In the genomic region with DNA sequence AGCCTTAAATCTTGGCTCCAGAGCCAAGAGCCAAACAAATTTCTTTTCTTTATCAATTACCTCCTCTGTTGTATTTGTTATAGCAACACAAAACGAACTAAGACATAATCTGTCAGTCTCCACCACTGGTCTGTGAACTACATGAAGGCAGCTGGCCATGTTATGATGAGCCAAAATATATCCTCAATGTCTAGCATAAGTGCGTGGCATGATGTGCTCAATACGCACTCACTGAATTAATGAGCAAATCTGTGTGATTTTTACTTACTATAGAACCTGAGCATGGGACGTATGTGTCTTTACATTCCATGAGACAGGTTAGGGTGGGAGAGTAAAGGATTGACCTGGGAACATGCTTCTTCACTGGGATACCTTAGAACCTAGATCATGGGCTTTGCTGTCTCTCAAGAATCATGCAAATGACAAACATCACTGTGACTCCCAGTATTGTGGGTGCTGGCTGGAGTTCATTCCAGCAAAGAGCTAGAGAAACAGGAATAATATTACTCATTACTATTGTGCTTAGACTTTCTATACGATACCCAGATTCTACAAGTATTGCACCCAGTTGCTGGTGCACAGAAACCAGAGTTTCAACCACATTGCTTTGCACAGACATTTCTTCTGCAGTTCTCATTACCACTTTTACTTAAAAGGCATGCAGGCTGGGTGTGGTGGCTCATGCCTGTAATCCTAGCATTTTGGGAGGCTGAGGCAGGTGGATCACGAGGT, we compare ENCODE assay signal across 29 cellular contexts.
DNase-seq lines count a peak whose midpoint lies in the region; ATAC-seq and TF ChIP-seq lines count a peak whose summit lies in the region.
"Had no signal": no experiment of that assay in that cellular context is flagged by ENCODE, and none has a peak within 500 bp of the region (broad histone marks: within the 10 kb centered on the region; RNA-seq: fewer than 3 reads in every experiment).

No MANE protein-coding gene starts in this region.

- H3K4me3 ChIP-seq in Panc1 (ENCODE audit: low read depth in 2 of 2, low read length in 2 of 2) (no peak overlapping the region), epithelial cell of esophagus (ENCODE audit: low read length) (no peak overlapping the region)
- H3K4me3 ChIP-seq: A549, left lung, psoas muscle, thyroid gland had no signal

- no peaks in the 10 kb centered on the region for H3K27me3 ChIP-seq in Panc1 (ENCODE audit: control insufficient read depth, insufficient read depth, low read length)
- H3K27me3 ChIP-seq: left lung, thyroid gland had no signal

- no peaks in the 10 kb centered on the region; the same call in 1 of the 2 replicates for H3K9me3 ChIP-seq in Panc1 (ENCODE audit: control insufficient read depth, insufficient read depth, low read depth, low read length)
- H3K9me3 ChIP-seq: A549, psoas muscle, thyroid gland had no signal

- BruUV-seq in Panc1 (replicated peaks; lab: Mats Ljungman, UMichigan), result no TSS peak

- H3K4me1 Mint-ChIP-seq in stimulated activated naive CD8-positive, alpha-beta T cell treated with anti-CD3 and anti-CD28 coated beads, Interleukin-15, amount 100 ng/mL, for 72 hours, result peaks cover 53% of the 10 kb centered on the region
- H3K4me1 Mint-ChIP-seq in activated CD4-positive, alpha-beta memory T cell treated with anti-CD3 and anti-CD28 coated beads, Interleukin-2, amount 10 ng/mL, durations not matched to agents 7 days and 5 days, result peaks cover 19% of the 10 kb centered on the region

- in situ Hi-C loops in Panc1 (cut with HindIII; ENCODE audit: low pct_unique_long_range_greater_than_20kb, low sequenced_read_pairs), result no loop called here

- intact Hi-C loops in Panc1 (cut with micrococcal nuclease; ENCODE audit: unreplicated experiment), result no loop called here

- no peaks in the 10 kb centered on the region for H3K36me3 ChIP-seq in Panc1 (ENCODE audit: control insufficient read depth, insufficient read depth, low read length)
- H3K36me3 ChIP-seq: left lung, thyroid gland had no signal

- POLR2A ChIA-PET in Panc1 (lab: Charles Lee), result interaction anchor here (0.5 kb wide), 1 partner anchor 89 kb away, joined by 5 read pairs; no protein-coding TSS in a partner anchor
- POLR2A ChIA-PET in activated CD4-positive, alpha-beta memory T cell treated with anti-CD3 and anti-CD28 coated beads, Interleukin-2, amount 10 ng/mL, durations not matched to agents 7 days and 5 days (lab: Charles Lee), result no interaction called here

- H3K27ac ChIP-seq in Panc1 (ENCODE audit: low read length), result peak overlapping the region; percentile 86
- H3K27ac ChIP-seq: left lung, psoas muscle, thyroid gland had no signal

- TF ChIP-seq CTCF in Panc1 (IDR thresholded peaks at IDR 0.05), result no peak
- no peak for TF ChIP-seq CTCF in epithelial cell of esophagus (IDR thresholded peaks at IDR 0.05; ENCODE audit: insufficient read depth, low read depth, low read length, missing control alignments)

- ATAC-seq in stimulated activated naive CD8-positive, alpha-beta T cell treated with anti-CD3 and anti-CD28 coated beads, Interleukin-15, amount 100 ng/mL, for 72 hours, result no peak
- no peak for ATAC-seq in stimulated activated naive CD8-positive, alpha-beta T cell treated with anti-CD3 and anti-CD28 coated beads, Interleukin-15, Interleukin-2, amounts not matched to agents 100 U/mL and 50 U/mL, for 24 hours
- ATAC-seq in Panc1 (0 out of 2 replicates have a peak, but pooled peaks have one; percentile 25), HG02763 (IDR thresholded peaks at IDR 0.05; ENCODE audit: unreplicated experiment) (no peak)
- ATAC-seq: A549; activated naive CD8-positive, alpha-beta T cell treated with anti-CD3 and anti-CD28 coated beads, Interleukin-2, amount 50 U/mL, for 24 hours; left lung; psoas muscle had no signal

- CTCF ChIA-PET in Panc1 (lab: Charles Lee), result interaction anchor here (0.7 kb wide), 1 partner anchor 41 kb away, joined by 3 read pairs; no protein-coding TSS in a partner anchor
- CTCF ChIA-PET in activated CD4-positive, alpha-beta memory T cell treated with anti-CD3 and anti-CD28 coated beads, Interleukin-2, amount 10 ng/mL, durations not matched to agents 7 days and 5 days (lab: Charles Lee), result no interaction called here

- peak overlapping the region in 1 of 2 donors; percentile 17 for H3K4me3 Mint-ChIP-seq in stimulated activated naive CD8-positive, alpha-beta T cell treated with anti-CD3 and anti-CD28 coated beads, Interleukin-15, amount 100 ng/mL, for 72 hours
- H3K4me3 Mint-ChIP-seq in activated CD4-positive, alpha-beta memory T cell treated with anti-CD3 and anti-CD28 coated beads, Interleukin-2, amount 10 ng/mL, durations not matched to agents 7 days and 5 days, result no peak overlapping the region
- H3K4me3 Mint-ChIP-seq: activated naive CD8-positive, alpha-beta T cell treated with anti-CD3 and anti-CD28 coated beads, Interleukin-2, amount 50 U/mL, for 24 hours; B cell had no signal

- H3K27me3 Mint-ChIP-seq in stimulated activated naive CD8-positive, alpha-beta T cell treated with anti-CD3 and anti-CD28 coated beads, Interleukin-15, amount 100 ng/mL, for 72 hours, result no peaks in the 10 kb centered on the region
- H3K27me3 Mint-ChIP-seq in activated CD4-positive, alpha-beta memory T cell treated with anti-CD3 and anti-CD28 coated beads, Interleukin-2, amount 10 ng/mL, durations not matched to agents 7 days and 5 days, result no peaks in the 10 kb centered on the region
- H3K27me3 Mint-ChIP-seq: activated naive CD8-positive, alpha-beta T cell treated with anti-CD3 and anti-CD28 coated beads, Interleukin-2, amount 50 U/mL, for 24 hours; B cell; T-cell had no signal

- DNase-seq in stimulated activated naive CD8-positive, alpha-beta T cell treated with anti-CD3 and anti-CD28 coated beads, Interleukin-15, amount 100 ng/mL, for 72 hours, result no peak
- no peak for DNase-seq in stimulated activated naive CD8-positive, alpha-beta T cell treated with anti-CD3 and anti-CD28 coated beads, Interleukin-15, Interleukin-2, amounts not matched to agents 100 U/mL and 50 U/mL, for 24 hours
- DNase-seq in Panc1 (ENCODE audit: low read depth, low spot score), result no peak
- peak; percentile 40 for DNase-seq in epithelial cell of esophagus (ENCODE audit: low read depth)
- no peak for DNase-seq in activated T-cell treated with anti-CD3 and anti-CD28 coated beads for 4 hours
- DNase-seq in activated CD4-positive, alpha-beta memory T cell treated with anti-CD3 and anti-CD28 coated beads, Interleukin-2, amount 10 ng/mL, durations not matched to agents 7 days and 5 days, result no peak
- DNase-seq in cerebellar cortex (ENCODE audit: low spot score), result no peak
- DNase-seq: activated CD4-positive, alpha-beta T cell treated with anti-CD3 and anti-CD28 coated beads, Interleukin-2, amount 50 U/mL, for 48 hours; activated CD4-positive, CD25-positive, alpha-beta regulatory T cell; activated effector memory CD4-positive, alpha-beta T cell treated with anti-CD3 and anti-CD28 coated beads, Interleukin-2, amount 50 U/mL, for 16 hours; activated naive CD8-positive, alpha-beta T cell treated with anti-CD3 and anti-CD28 coated beads, Interleukin-2, amount 50 U/mL, for 24 hours; central memory CD4-positive, alpha-beta T cell; dermis blood vessel endothelial cell; hypothalamus; left lung; mesendoderm; NCI-H1417; NCI-H2081; NCI-H2227 treated with DMSO at 0.1 percent for 48 hours; NCI-H526 treated with DMSO at 0.1 percent for 48 hours; nucleus accumbens; psoas muscle; RPMI8226; stimulated activated naive CD4-positive, alpha-beta T cell treated with Interleukin-2 at 50 U/mL for 16 hours; thyroid gland had no signal

- H3K36me3 Mint-ChIP-seq in activated CD4-positive, alpha-beta memory T cell treated with anti-CD3 and anti-CD28 coated beads, Interleukin-2, amount 10 ng/mL, durations not matched to agents 7 days and 5 days (ENCODE audit: low read depth), result no peaks in the 10 kb centered on the region
- H3K36me3 Mint-ChIP-seq: T-cell had no signal

- peaks cover 10% of the 10 kb centered on the region; the same call in 1 of the 2 replicates for H3K4me1 ChIP-seq in Panc1 (ENCODE audit: control insufficient read depth, insufficient read depth, low read length)
- H3K4me1 ChIP-seq: left lung, psoas muscle, thyroid gland had no signal

- H3K9me3 Mint-ChIP-seq in stimulated activated naive CD8-positive, alpha-beta T cell treated with anti-CD3 and anti-CD28 coated beads, Interleukin-15, amount 100 ng/mL, for 72 hours, result peaks cover 0 to 5% of the 10 kb centered on the region in 2 donors
- no peaks in the 10 kb centered on the region for H3K9me3 Mint-ChIP-seq in activated CD4-positive, alpha-beta memory T cell treated with anti-CD3 and anti-CD28 coated beads, Interleukin-2, amount 10 ng/mL, durations not matched to agents 7 days and 5 days
- H3K9me3 Mint-ChIP-seq: activated naive CD8-positive, alpha-beta T cell treated with anti-CD3 and anti-CD28 coated beads, Interleukin-2, amount 50 U/mL, for 24 hours had no signal

- H3K27ac Mint-ChIP-seq in stimulated activated naive CD8-positive, alpha-beta T cell treated with anti-CD3 and anti-CD28 coated beads, Interleukin-15, amount 100 ng/mL, for 72 hours, result peak overlapping the region; percentile 43 to 79
- no peak overlapping the region for H3K27ac Mint-ChIP-seq in activated CD4-positive, alpha-beta memory T cell treated with anti-CD3 and anti-CD28 coated beads, Interleukin-2, amount 10 ng/mL, durations not matched to agents 7 days and 5 days
